Comparison of ENCODE assay signal across 7 cellular contexts in the genomic region with DNA sequence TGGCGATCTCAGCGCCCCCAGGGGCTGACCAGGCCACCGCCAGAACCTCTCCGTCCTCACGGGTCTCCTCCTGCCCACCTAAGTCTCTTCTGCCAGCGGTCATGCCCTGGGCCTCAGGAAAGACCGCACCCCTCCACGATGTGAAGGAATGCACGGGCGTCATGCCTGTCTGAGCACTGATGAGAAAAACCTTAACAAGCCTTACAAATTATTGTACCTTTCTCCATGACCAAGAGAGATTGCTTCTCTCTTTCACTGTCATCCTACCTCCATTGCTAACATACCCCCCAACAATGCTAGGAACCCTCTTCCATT. TPM values are rescaled to one million over a fixed set of nuclear protein-coding genes. Genes with fewer than 3 reads are reported as not detected.
DNase-seq lines count a peak whose midpoint lies in the region; ATAC-seq and TF ChIP-seq lines count a peak whose summit lies in the region.
"Not testable (repeated sequence)": the region's sequence is repeated elsewhere in the genome, so short reads cannot be mapped to it uniquely, and the experiment has no call there.

No MANE protein-coding gene starts in this region.

- POLR2A ChIA-PET in activated CD8-positive, alpha-beta T cell treated with anti-CD3 and anti-CD28 coated beads, Interleukin-2, amount 10 ng/mL, durations not matched to agents 7 days and 5 days (lab: Charles Lee) = not testable (repeated sequence)

- not testable (repeated sequence) for TF ChIP-seq EP300 in sigmoid colon (IDR thresholded peaks at IDR 0.05)

- not testable (repeated sequence) for H3K36me3 Mint-ChIP-seq in activated CD8-positive, alpha-beta T cell treated with anti-CD3 and anti-CD28 coated beads, Interleukin-2, amount 10 ng/mL, durations not matched to agents 7 days and 5 days (ENCODE audit: low read depth); chondrocyte (ENCODE audit: low read depth)

- H3K27ac Mint-ChIP-seq in activated CD8-positive, alpha-beta T cell treated with anti-CD3 and anti-CD28 coated beads, Interleukin-2, amount 10 ng/mL, durations not matched to agents 7 days and 5 days = peak overlapping the region; percentile 96
- H3K27ac Mint-ChIP-seq in chondrocyte (ENCODE audit: unreplicated experiment) = peak overlapping the region; percentile 100

- intact Hi-C loops in sigmoid colon (cut with DNase I) = not testable (repeated sequence)

- WGBS in mesodermal cell (ENCODE audit: insufficient coverage in 2 of 2), 2 experiments = 24 to 45% methylated on average over 4 to 5 of the region's 10 CpGs
- WGBS in sigmoid colon, 2 donors = 1 to 2% methylated on average over 10 of the region's 10 CpGs

- peak; percentile 2 for ATAC-seq in GM19455 (IDR thresholded peaks at IDR 0.05; ENCODE audit: unreplicated experiment)
- ATAC-seq in activated CD8-positive, alpha-beta T cell treated with anti-CD3 and anti-CD28 coated beads, Interleukin-2, amount 10 ng/mL, durations not matched to agents 7 days and 5 days = peak; percentile 10

- TF ChIP-seq CTCF in chondrocyte (IDR thresholded peaks at IDR 0.05); cardiac muscle cell (IDR thresholded peaks at IDR 0.05; ENCODE audit: low read depth, low read length); sigmoid colon (IDR thresholded peaks at IDR 0.05): not testable (repeated sequence)

- CTCF ChIA-PET in activated CD8-positive, alpha-beta T cell treated with anti-CD3 and anti-CD28 coated beads, Interleukin-2, amount 10 ng/mL, durations not matched to agents 7 days and 5 days (lab: Charles Lee) = interaction anchor here (0.6 kb wide), 2 partner anchors 12 to 48 kb away, joined by 3 read pairs; no protein-coding TSS in a partner anchor

- not testable (repeated sequence) for H3K9me3 ChIP-seq in MG63; cardiac muscle cell (ENCODE audit: low read depth); mesodermal cell (ENCODE audit: control insufficient read depth, low read length); sigmoid colon

- H3K4me1 Mint-ChIP-seq in activated CD8-positive, alpha-beta T cell treated with anti-CD3 and anti-CD28 coated beads, Interleukin-2, amount 10 ng/mL, durations not matched to agents 7 days and 5 days (ENCODE audit: low read depth) = peaks cover 10% of the 10 kb centered on the region
- H3K4me1 Mint-ChIP-seq in chondrocyte (ENCODE audit: low read depth) = peaks cover 15% of the 10 kb centered on the region

- H3K27me3 Mint-ChIP-seq in activated CD8-positive, alpha-beta T cell treated with anti-CD3 and anti-CD28 coated beads, Interleukin-2, amount 10 ng/mL, durations not matched to agents 7 days and 5 days (ENCODE audit: low read depth); chondrocyte (ENCODE audit: low read depth): not testable (repeated sequence)

- H3K27me3 ChIP-seq in MG63, cardiac muscle cell, sigmoid colon: not testable (repeated sequence)

- H3K9me3 Mint-ChIP-seq in activated CD8-positive, alpha-beta T cell treated with anti-CD3 and anti-CD28 coated beads, Interleukin-2, amount 10 ng/mL, durations not matched to agents 7 days and 5 days (ENCODE audit: insufficient read depth); chondrocyte (ENCODE audit: low read depth): not testable (repeated sequence)

- DNase-seq in MG63 = peak; percentile 8
- DNase-seq in activated CD8-positive, alpha-beta T cell treated with anti-CD3 and anti-CD28 coated beads, Interleukin-2, amount 10 ng/mL, durations not matched to agents 7 days and 5 days; chondrocyte (ENCODE audit: low spot score); cardiac muscle cell (ENCODE audit: low read depth in 1 of 2, low spot score in 1 of 2); sigmoid colon: not testable (repeated sequence)

- H3K27ac ChIP-seq in cardiac muscle cell = peak overlapping the region; percentile 96
- peak overlapping the region; percentile 96 for H3K27ac ChIP-seq in mesodermal cell (ENCODE audit: low read depth, low read length, severe bottlenecking)
- H3K27ac ChIP-seq in sigmoid colon = peak overlapping the region; percentile 88 to 97 (median 94)

- H3K36me3 ChIP-seq in MG63; cardiac muscle cell; mesodermal cell (ENCODE audit: control insufficient read depth, insufficient read depth, low read length); sigmoid colon: not testable (repeated sequence)

- H3K4me3 ChIP-seq in MG63 = peak overlapping the region; percentile 84
- H3K4me3 ChIP-seq in cardiac muscle cell = peak overlapping the region; percentile 68
- peak overlapping the region; percentile 47 for H3K4me3 ChIP-seq in mesodermal cell (ENCODE audit: extremely low read depth, insufficient read depth, low read length, poor library complexity, severe bottlenecking)
- peak overlapping the region; percentile 54 to 73 (median 61) for H3K4me3 ChIP-seq in sigmoid colon

- peak overlapping the region; percentile 84 for H3K4me3 Mint-ChIP-seq in activated CD8-positive, alpha-beta T cell treated with anti-CD3 and anti-CD28 coated beads, Interleukin-2, amount 10 ng/mL, durations not matched to agents 7 days and 5 days
- H3K4me3 Mint-ChIP-seq in chondrocyte (ENCODE audit: unreplicated experiment) = peak overlapping the region; percentile 79

- not testable (repeated sequence) for TF ChIP-seq POLR2A in sigmoid colon (IDR thresholded peaks at IDR 0.05)

- H3K4me1 ChIP-seq in cardiac muscle cell (ENCODE audit: low read depth); mesodermal cell (ENCODE audit: control insufficient read depth, insufficient read depth, low read length, poor library complexity, severe bottlenecking); sigmoid colon: not testable (repeated sequence)

RNA-seq across cellular contexts. Expression of a gene that starts 22.9 kb away (rescaled TPM):
- 2.1 and 14.5 TPM in 2 replicates for total RNA-seq in MG63 (2014; rRNA removed; shearing (Covaris generic); ENCODE audit: low replicate concordance)
- total RNA-seq in activated CD8-positive, alpha-beta T cell treated with anti-CD3 and anti-CD28 coated beads, Interleukin-2, amount 10 ng/mL, durations not matched to agents 7 days and 5 days = 10 to 100 TPM; 19.3 to 19.7 TPM
- total RNA-seq in chondrocyte = 23.8 to 39.9 TPM (median 25.2 TPM) in 3 replicates
- 27.7 and 29.8 TPM in 2 replicates for total RNA-seq in cardiac muscle cell
- 24.7 and 38.3 TPM in 2 replicates for polyA plus RNA-seq in cardiac muscle cell
- polyA plus RNA-seq in mesodermal cell (2013, experiment 1 of 2) = 9.4 TPM
- 14.6 TPM for polyA plus RNA-seq in mesodermal cell (2013, experiment 2 of 2)
- total RNA-seq in sigmoid colon = 10 to 100 TPM in 3 of 4 donors, 1 to 10 TPM in 1; 6.6 to 24.6 (median 15.1) TPM
- 10 to 100 TPM in 1 of 3 donors, 1 to 10 TPM in 2; 1.6 to 15.7 (median 3.6) TPM for polyA plus RNA-seq in sigmoid colon

RNA-seq across cellular contexts. Expression of a gene that starts 38.3 kb away (rescaled TPM):
- 4.6 and 24.9 TPM in 2 replicates for total RNA-seq in MG63 (2014; rRNA removed; shearing (Covaris generic); ENCODE audit: low replicate concordance)
- total RNA-seq in activated CD8-positive, alpha-beta T cell treated with anti-CD3 and anti-CD28 coated beads, Interleukin-2, amount 10 ng/mL, durations not matched to agents 7 days and 5 days = 10 to 100 TPM; 15.4 to 16.3 TPM
- total RNA-seq in chondrocyte = 18.0 to 19.5 TPM (median 18.3 TPM) in 3 replicates
- total RNA-seq in cardiac muscle cell = 28.5 and 32.9 TPM in 2 replicates
- polyA plus RNA-seq in cardiac muscle cell = 32.9 and 35.4 TPM in 2 replicates
- 21.2 TPM for polyA plus RNA-seq in mesodermal cell (2013, experiment 1 of 2)
- polyA plus RNA-seq in mesodermal cell (2013, experiment 2 of 2) = 7.4 TPM
- 10 to 100 TPM; 11.4 to 23.0 (median 15.1) TPM for total RNA-seq in sigmoid colon
- polyA plus RNA-seq in sigmoid colon = 10 to 100 TPM in 1 of 3 donors, 1 to 10 TPM in 2; 4.2 to 27.1 (median 7.8) TPM
